Comparison of ENCODE assay signal across 13 cellular contexts in the genomic region with DNA sequence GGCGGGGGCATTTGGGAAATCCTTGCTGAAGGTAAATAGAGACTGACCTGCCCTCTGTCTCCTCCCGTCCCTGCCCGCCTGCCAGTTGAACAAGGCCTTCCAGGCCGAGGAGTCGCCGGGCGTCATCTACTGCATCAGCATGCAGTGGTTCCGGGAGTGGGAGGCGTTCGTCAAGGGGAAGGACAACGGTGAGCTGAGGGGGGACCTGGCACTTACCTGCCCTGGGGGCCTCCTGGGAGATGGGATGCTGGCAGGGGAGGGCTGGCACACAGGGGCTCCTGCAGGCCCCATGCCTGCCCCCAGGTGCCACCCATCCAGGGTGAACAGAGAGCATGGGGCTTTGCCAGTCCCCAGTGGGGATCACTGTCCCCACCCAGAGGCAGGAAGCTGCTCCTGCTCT.
"Had no signal": no experiment of that assay in that cellular context is flagged by ENCODE, and none has a peak within 500 bp of the region (broad histone marks: within the 10 kb centered on the region; RNA-seq: fewer than 3 reads in every experiment).

No MANE protein-coding gene starts in this region.

- H3K9me3 Mint-ChIP-seq: activated CD4-positive, alpha-beta T cell treated with anti-CD3 and anti-CD28 coated beads, Interleukin-2, amount 10 ng/mL, durations not matched to agents 7 days and 5 days; stimulated activated naive B cell treated with anti-CD40 and anti-IgM and Interleukin-4, amounts not matched to agents 10 μg/mL and 1 μg/mL and 100 μg/mL, for 72 hours; T-helper 1 cell treated with Interleukin-12 subunit alpha and Interleukin-12 subunit beta and Interleukin-4 antibody, amounts not matched to agents 30 μg/mL and 1 μg/mL, for 36 hours had no signal

- H3K4me3 ChIP-seq: lung, spleen, thoracic aorta had no signal

- H3K27ac Mint-ChIP-seq: activated CD4-positive, alpha-beta T cell treated with anti-CD3 and anti-CD28 coated beads, Interleukin-2, amount 10 ng/mL, durations not matched to agents 7 days and 5 days; T-helper 1 cell treated with Interleukin-12 subunit alpha and Interleukin-12 subunit beta and Interleukin-4 antibody, amounts not matched to agents 30 μg/mL and 1 μg/mL, for 36 hours had no signal

- H3K9me3 ChIP-seq: spleen, thoracic aorta had no signal

- H3K27me3 Mint-ChIP-seq: activated CD4-positive, alpha-beta T cell treated with anti-CD3 and anti-CD28 coated beads, Interleukin-2, amount 10 ng/mL, durations not matched to agents 7 days and 5 days; stimulated activated naive B cell treated with anti-CD40 and anti-IgM and Interleukin-4, amounts not matched to agents 10 μg/mL and 1 μg/mL and 100 μg/mL, for 72 hours had no signal

- H3K27me3 ChIP-seq: spleen had no signal

- H3K27ac ChIP-seq: thoracic aorta had no signal

- DNase-seq: activated CD4-positive, alpha-beta T cell treated with anti-CD3 and anti-CD28 coated beads, Interleukin-2, amount 10 ng/mL, durations not matched to agents 7 days and 5 days; activated gamma-delta T cell; cerebellar nuclear complex; cortex of kidney; kidney; occipital lobe; retina; spleen; stimulated activated naive B cell treated with anti-CD40 and anti-IgM and Interleukin-4, amounts not matched to agents 10 μg/mL and 1 μg/mL and 100 μg/mL, for 72 hours had no signal

- H3K4me3 Mint-ChIP-seq: activated CD4-positive, alpha-beta T cell treated with anti-CD3 and anti-CD28 coated beads, Interleukin-2, amount 10 ng/mL, durations not matched to agents 7 days and 5 days; T-helper 1 cell treated with Interleukin-12 subunit alpha and Interleukin-12 subunit beta and Interleukin-4 antibody, amounts not matched to agents 30 μg/mL and 1 μg/mL, for 36 hours had no signal

- ATAC-seq: left lobe of liver; stimulated activated naive B cell treated with anti-CD40 and anti-IgM and Interleukin-4, amounts not matched to agents 10 μg/mL and 1 μg/mL and 100 μg/mL, for 72 hours had no signal
